In the genomic region with DNA sequence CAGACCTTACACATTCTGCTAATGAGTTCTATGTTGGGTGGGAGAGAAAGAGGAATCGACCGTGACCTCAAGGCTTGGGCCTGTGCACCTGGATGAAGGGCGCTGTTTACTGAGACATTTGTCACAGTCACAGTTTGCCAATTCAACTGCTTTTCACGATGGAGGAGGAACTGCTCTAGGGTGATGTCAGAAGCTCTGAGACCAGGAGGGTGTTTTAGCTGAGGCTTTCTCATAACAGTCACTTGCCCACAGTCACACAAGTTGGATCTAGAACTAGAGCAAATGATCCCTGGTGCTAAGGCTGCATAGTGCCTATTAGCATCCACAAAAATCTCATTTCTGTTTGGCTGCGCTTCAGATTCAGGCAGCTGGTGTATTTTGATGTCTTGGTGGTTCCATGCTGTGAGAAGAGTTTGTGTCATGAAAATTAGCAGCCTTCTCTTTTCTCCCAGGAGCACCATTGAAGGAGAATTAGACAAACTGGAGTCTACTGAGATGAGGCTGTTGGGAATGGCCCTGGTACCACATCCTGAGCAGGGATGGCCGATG, we compare ENCODE assay signal across 15 cellular contexts.
"Had no signal": no experiment of that assay in that cellular context is flagged by ENCODE, and none has a peak within 500 bp of the region (broad histone marks: within the 10 kb centered on the region; RNA-seq: fewer than 3 reads in every experiment).

No MANE protein-coding gene starts in this region.

- H3K9me3 ChIP-seq: esophagus squamous epithelium, gastroesophageal sphincter, ovary, tibial artery, upper lobe of right lung, vagina had no signal

- H3K4me3 ChIP-seq: esophagus squamous epithelium, gastroesophageal sphincter, ovary, tibial artery, upper lobe of right lung, vagina had no signal

- H3K27ac ChIP-seq: gastroesophageal sphincter, ovary, tibial artery, upper lobe of right lung, vagina had no signal

- DNase-seq: esophagus squamous epithelium; glutamatergic neuron; islet precursor cell; mammary epithelial cell; naive thymus-derived CD8-positive, alpha-beta T cell; ovary; right cardiac atrium; small intestine; stimulated activated CD4-positive, alpha-beta T cell treated with anti-CD3 and anti-CD28 coated beads, Interleukin-12 subunit alpha, Interleukin-12 subunit beta, amount 100 ng/mL, for 4 hours; stimulated activated CD4-positive, alpha-beta T cell treated with anti-CD3 and anti-CD28 coated beads, Interleukin-2, amount 100 ng/mL, for 48 hours; stimulated activated CD8-positive, alpha-beta memory T cell treated with anti-CD3 and anti-CD28 coated beads, Interleukin-4, amount 100 ng/mL, for 48 hours; tibial artery; upper lobe of right lung had no signal

- H3K36me3 ChIP-seq: esophagus squamous epithelium, gastroesophageal sphincter, ovary, tibial artery, upper lobe of right lung, vagina had no signal

- H3K27me3 ChIP-seq: ovary, vagina had no signal

- FAIRE-seq: small intestine had no signal
